11 cellular contexts compared by ENCODE assay signal in genomic region chr10:84548869-84549268, GRCh38.
DNase-seq lines count a peak whose midpoint lies in the region; ATAC-seq and TF ChIP-seq lines count a peak whose summit lies in the region.
"Had no signal": no experiment of that assay in that cellular context is flagged by ENCODE, and none has a peak within 500 bp of the region (broad histone marks: within the 10 kb centered on the region; RNA-seq: fewer than 3 reads in every experiment).

No MANE protein-coding gene starts in this region.

- no peaks in the 10 kb centered on the region for H3K4me1 ChIP-seq in A673 (ENCODE audit: insufficient read depth, low read length, poor library complexity, severe bottlenecking)

- H3K27me3 ChIP-seq in A673 (replicated peaks; ENCODE audit: insufficient read depth, low read depth, low read length, poor library complexity) (peaks cover 15% of the 10 kb centered on the region), GM06990 (replicated peaks; ENCODE audit: control insufficient read depth, insufficient read depth, low read length) (peaks cover 3% of the 10 kb centered on the region)

- CTCF ChIA-PET in A673 (lab: Charles Lee): interaction anchor here (0.8 kb wide), 1 partner anchor 12 kb away, joined by 3 read pairs; no protein-coding TSS in a partner anchor

- TF ChIP-seq POLR2A in NB4 (IDR thresholded peaks at IDR 0.05; ENCODE audit: extremely low read depth, insufficient read length): no peak

- no peak overlapping the region for H3K27ac ChIP-seq in A673 (ENCODE audit: low read depth, low read length, poor library complexity, severe bottlenecking)

- no TSS peak for BruUV-seq in A673 (replicated peaks; lab: Mats Ljungman, UMichigan)

- POLR2A ChIA-PET in A673 (lab: Charles Lee; ENCODE audit: low non-redundant PET): no interaction called here

- ATAC-seq in HG03095 (IDR thresholded peaks at IDR 0.05; ENCODE audit: unreplicated experiment): no peak
- no peak for ATAC-seq in HG03097 (IDR thresholded peaks at IDR 0.05; ENCODE audit: low FRiP score, unreplicated experiment)
- ATAC-seq: effector memory CD8-positive, alpha-beta T cell had no signal

- no peak overlapping the region for H3K4me3 ChIP-seq in A673 (ENCODE audit: low read depth, low read length, poor library complexity, severe bottlenecking)
- no peak overlapping the region for H3K4me3 ChIP-seq in GM06990 (replicated peaks; ENCODE audit: low read depth, low read length)
- no peak overlapping the region for H3K4me3 ChIP-seq in NB4 (ENCODE audit: low read depth, low read length)
- no peak overlapping the region for H3K4me3 ChIP-seq in fibroblast of mammary gland (ENCODE audit: control insufficient read depth, low read depth, low read length)

- DNase-seq in A673 (ENCODE audit: low spot score) (peak; percentile 42), GM06990 (ENCODE audit: extremely low read depth, insufficient read length) (no peak), NB4 (ENCODE audit: low read depth) (peak; percentile 30), fibroblast of mammary gland (ENCODE audit: low read depth) (peak; percentile 16), NCI-H1105 treated with DMSO at 0.1 percent for 48 hours (lab: John Stamatoyannopoulos, UW) (no peak)
- DNase-seq in stimulated activated naive CD4-positive, alpha-beta T cell (lab: John Stamatoyannopoulos, UW): no peak
- DNase-seq: effector memory CD8-positive, alpha-beta T cell; NCI-H1417 treated with DMSO at 0.1 percent for 48 hours; stimulated activated CD4-positive, alpha-beta T cell treated with anti-CD3 and anti-CD28 coated beads, Interleukin-2, amount 100 ng/mL, for 48 hours had no signal

- intact Hi-C loops in A673 (cut with micrococcal nuclease; ENCODE audit: unreplicated experiment): loop anchor here (10.0 kb wide), 1 partner anchor 1826 kb away; no protein-coding TSS in a partner anchor

- no peaks in the 10 kb centered on the region for H3K36me3 ChIP-seq in A673 (ENCODE audit: insufficient read depth, low read length, poor library complexity, severe bottlenecking)
- H3K36me3 ChIP-seq in GM06990 (ENCODE audit: control insufficient read depth, insufficient read depth, low read length): no peaks in the 10 kb centered on the region

- TF ChIP-seq CTCF in A673 (conservative IDR thresholded peaks at IDR 0.05; ENCODE audit: low read depth, low read length): peak; percentile 63
- peak; percentile 54 for TF ChIP-seq CTCF in GM06990 (IDR thresholded peaks at IDR 0.05; ENCODE audit: insufficient read depth, low read length, poor library complexity, severe bottlenecking)
- peak; percentile 53 for TF ChIP-seq CTCF in NB4 (IDR thresholded peaks at IDR 0.05; ENCODE audit: low read depth, low read length)
- TF ChIP-seq CTCF in fibroblast of mammary gland (conservative IDR thresholded peaks at IDR 0.05; ENCODE audit: control insufficient read depth, insufficient read depth, low read depth, low read length): peak; percentile 39

- no peaks in the 10 kb centered on the region for H3K9me3 ChIP-seq in A673 (ENCODE audit: low read depth, low read length, poor library complexity, severe bottlenecking)

Comparison
In these comparisons a context has a peak if more than half of its experiments do, and no peak if none do; other contexts are left out.
1. DNase-seq: peak in A673 (single experiment), NB4 (single experiment) and fibroblast of mammary gland (single experiment); none in GM06990 (single experiment), NCI-H1105 treated with DMSO at 0.1 percent for 48 hours (single experiment) and stimulated activated naive CD4-positive, alpha-beta T cell (0 of 6).
2. Peak in every context shown above with its lines, with median percentiles within 50 percentile points of each other: CTCF ChIP-seq.